Comparison of ENCODE assay signal across 1 cellular context in genomic region chr19:15332311-15332996, GRCh38.
TF ChIP-seq lines count a peak whose summit lies in the region.

BRD4 (minus strand) TSS chr19:15332539; CDS start chr19:15273099, 59,440 bp downstream.

TF ChIP-seq in Ishikawa, 13 proteins besides CTCF, POLR2A, EP300 and RAD21 (continued from another document):
- no peak for TF ChIP-seq TCF12 (IDR thresholded peaks at IDR 0.05; ENCODE audit: low read depth)
- TF ChIP-seq CEBPB (IDR thresholded peaks at IDR 0.05), result no peak
- TF ChIP-seq, protein P1, sequence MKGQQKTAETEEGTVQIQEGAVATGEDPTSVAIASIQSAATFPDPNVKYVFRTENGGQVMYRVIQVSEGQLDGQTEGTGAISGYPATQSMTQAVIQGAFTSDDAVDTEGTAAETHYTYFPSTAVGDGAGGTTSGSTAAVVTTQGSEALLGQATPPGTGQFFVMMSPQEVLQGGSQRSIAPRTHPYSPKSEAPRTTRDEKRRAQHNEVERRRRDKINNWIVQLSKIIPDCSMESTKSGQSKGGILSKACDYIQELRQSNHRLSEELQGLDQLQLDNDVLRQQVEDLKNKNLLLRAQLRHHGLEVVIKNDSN (IDR thresholded peaks at IDR 0.05), result no peak
- TF ChIP-seq ZBTB7A (IDR thresholded peaks at IDR 0.05; ENCODE audit: low read depth), result peak; percentile 73; the same call in 1 of the 2 replicates
